Comparison of ENCODE assay signal across 7 cellular contexts in the genomic region with DNA sequence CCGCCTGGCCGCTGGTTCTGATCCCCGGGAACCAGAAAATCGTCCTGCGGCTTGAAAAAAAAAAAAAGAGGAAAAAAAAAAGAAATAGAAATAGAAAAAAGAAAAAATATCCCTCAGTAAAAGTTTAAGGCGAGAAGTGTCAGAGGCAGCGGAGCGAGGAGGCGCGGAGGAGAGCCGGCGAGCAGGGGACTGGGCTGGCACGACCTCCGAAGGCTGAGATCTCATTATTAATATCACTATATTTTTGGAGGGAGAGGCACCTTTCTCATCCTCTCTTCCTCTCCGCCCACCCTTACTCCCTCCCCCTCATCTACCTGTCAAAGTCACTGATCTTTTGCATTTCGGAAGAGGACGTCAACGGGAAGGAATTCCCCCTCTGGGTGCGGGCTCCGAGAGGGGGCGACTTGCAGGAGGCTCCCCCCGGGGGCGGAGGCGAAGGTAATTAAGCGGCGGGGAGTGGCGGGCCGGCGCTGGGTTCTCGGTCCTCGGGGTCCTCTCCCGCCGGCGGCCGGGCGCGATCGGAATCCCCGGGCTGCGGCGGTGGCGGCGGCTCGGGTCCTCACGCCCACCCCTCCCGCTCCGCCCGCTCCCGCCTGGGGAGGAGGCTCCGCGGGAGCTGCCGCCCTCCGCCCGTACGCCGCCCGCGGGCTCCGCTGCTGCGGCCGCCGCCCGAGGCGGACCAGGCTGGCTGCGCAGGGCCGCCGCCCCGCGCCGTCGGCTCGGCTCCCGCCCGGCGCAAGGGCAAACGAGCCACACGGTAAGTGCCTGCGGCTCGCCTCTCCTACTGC. TPM values are rescaled to one million over a fixed set of nuclear protein-coding genes. Genes with fewer than 3 reads are reported as not detected.
A peak's percentile ranks its signal among the peaks of the same experiment; 100 is the strongest.
DNase-seq lines count a peak whose midpoint lies in the region; ATAC-seq, FAIRE-seq and TF ChIP-seq lines count a peak whose summit lies in the region.

A gene (plus strand): TSS at position 337 of the 788 bp plus-strand sequence.

- no peaks in the 10 kb centered on the region for H3K9me1 ChIP-seq in endothelial cell of umbilical vein (replicated peaks; ENCODE audit: control insufficient read depth, extremely low read depth, insufficient read depth, low read length)

- peak; percentile 75 for DNase-seq in GM13976 (ENCODE audit: low spot score)
- DNase-seq in T1000 (lab: John Stamatoyannopoulos, UW) = peak; percentile 26
- DNase-seq in endothelial cell of umbilical vein (ENCODE audit: low read depth, low spot score) = no peak
- peak in 1 of 3 donors; percentile 18 for DNase-seq in mucosa of descending colon
- DNase-seq in urothelium cell line (ENCODE audit: low spot score) = peak; percentile 9
- DNase-seq in superior temporal gyrus (ENCODE audit: extremely low spot score) = no peak

- in situ Hi-C loops in GM13976 (cut with MboI; ENCODE audit: low sequenced_read_pairs, unreplicated experiment) = no loop called here

- TF ChIP-seq CTCF in GM13976 (IDR thresholded peaks at IDR 0.05; ENCODE audit: borderline replicate concordance, control extremely low read depth, extremely low read depth, insufficient read depth, missing control alignments) = no peak
- no peak for TF ChIP-seq CTCF in endothelial cell of umbilical vein (IDR thresholded peaks at IDR 0.05; ENCODE audit: extremely low read depth in 1 of 2, insufficient read depth in 1 of 2, low read depth in 1 of 2, low read length in 2 of 2)
- no peak for TF ChIP-seq CTCF in mucosa of descending colon (IDR thresholded peaks at IDR 0.05)

- peaks cover 17 to 19% of the 10 kb centered on the region in 2 experiments for H3K27me3 ChIP-seq in endothelial cell of umbilical vein (ENCODE audit: control insufficient read depth in 2 of 2, insufficient read depth in 2 of 2, low read length in 2 of 2)

- intact Hi-C loops in endothelial cell of umbilical vein (cut with micrococcal nuclease) = loop anchor here (1.0 kb wide), 1 partner anchor 84 kb away; no protein-coding TSS in a partner anchor
- intact Hi-C loops in mucosa of descending colon (cut with DNase I, micrococcal nuclease) = no loop called here

- dilution Hi-C loops in endothelial cell of umbilical vein (cut with MboI; ENCODE audit: extremely low pct_ligation_motif_present, low sequenced_read_pairs) = no loop called here

- H3K27ac ChIP-seq in endothelial cell of umbilical vein (ENCODE audit: insufficient read depth, low read depth, low read length) = no peak within 1 kb of the TSS

- peak within 1 kb of the TSS; percentile 26 for H2AFZ ChIP-seq in endothelial cell of umbilical vein (ENCODE audit: low read depth, low read length)

- ATAC-seq in HG02884 (IDR thresholded peaks at IDR 0.05; ENCODE audit: unreplicated experiment) (peak; percentile 41), mucosa of descending colon (peak; percentile 71)

- H3K9me3 ChIP-seq in endothelial cell of umbilical vein (replicated peaks; ENCODE audit: control insufficient read depth, insufficient read depth, low read length) (no peaks in the 10 kb centered on the region), mucosa of descending colon (no peaks in the 10 kb centered on the region)

- no TSS peak for BruUV-seq in endothelial cell of umbilical vein (replicated peaks; lab: Mats Ljungman, UMichigan)

- H3K4me2 ChIP-seq in endothelial cell of umbilical vein (ENCODE audit: insufficient read depth, low read length) = peak within 1 kb of the TSS; percentile 56

- CTCF ChIA-PET in endothelial cell of umbilical vein (lab: Charles Lee) = interaction anchor here (0.7 kb wide), 1 partner anchor 70 kb away, joined by 3 read pairs; no protein-coding TSS in a partner anchor

- POLR2A ChIA-PET in endothelial cell of umbilical vein (lab: Charles Lee) = no interaction called here

- H3K4me3 ChIP-seq in endothelial cell of umbilical vein (replicated peaks in 1 of 3; ENCODE audit: insufficient read depth in 1 of 3, low read depth in 1 of 3, low read length in 3 of 3) (peak within 1 kb of the TSS; percentile 7 to 33 (median 21)), mucosa of descending colon (no peak within 1 kb of the TSS)

- H3K36me3 ChIP-seq in endothelial cell of umbilical vein (ENCODE audit: control insufficient read depth in 2 of 2, extremely low read depth in 1 of 2, insufficient read depth in 2 of 2, low read length in 2 of 2) (no peaks in the 10 kb centered on the region), mucosa of descending colon (ENCODE audit: low read depth) (no peaks in the 10 kb centered on the region)

- no peak within 1 kb of the TSS for H3K9ac ChIP-seq in endothelial cell of umbilical vein (replicated peaks; ENCODE audit: extremely low read depth, insufficient read depth, low read length)

- no peaks in the 10 kb centered on the region for H3K79me2 ChIP-seq in endothelial cell of umbilical vein (ENCODE audit: control insufficient read depth, insufficient read depth, low read length)

- FAIRE-seq in endothelial cell of umbilical vein (lab: Jason Lieb, UNC) (no peak), urothelium cell line (lab: Jason Lieb, UNC) (no peak)

- H3K4me1 ChIP-seq in endothelial cell of umbilical vein (ENCODE audit: control insufficient read depth, extremely low read depth, insufficient read depth, low read length) (peaks cover 8% of the 10 kb centered on the region), mucosa of descending colon (ENCODE audit: low read depth) (peaks cover 17% of the 10 kb centered on the region)

- TF ChIP-seq POLR2A in endothelial cell of umbilical vein (IDR thresholded peaks at IDR 0.05; ENCODE audit: low read depth, low read length) = no peak

- H4K20me1 ChIP-seq in endothelial cell of umbilical vein (replicated peaks; ENCODE audit: control insufficient read depth, extremely low read depth, insufficient read depth, low read length) = no peaks in the 10 kb centered on the region

TF ChIP-seq in endothelial cell of umbilical vein, 7 proteins besides CTCF, POLR2A, EP300 and RAD21:
- TF ChIP-seq MYC (IDR thresholded peaks at IDR 0.05; ENCODE audit: low read depth, low read length) = no peak
- TF ChIP-seq EZH2 (IDR thresholded peaks at IDR 0.05; ENCODE audit: borderline replicate concordance, low read depth, low read length, severe bottlenecking) = peak; percentile 80

RNA-seq across cellular contexts. Expression of the gene that starts here (rescaled TPM):
- not detected in 2 replicates for total RNA-seq in endothelial cell of umbilical vein
- not detected in 2 replicates for polyA plus RNA-seq in endothelial cell of umbilical vein
- polyA plus RNA-seq in endothelial cell of umbilical vein (2011; cell fraction: cytosol; rRNA removed) = not detected in 2 replicates
- polyA plus RNA-seq in endothelial cell of umbilical vein (2011; cell fraction: nucleus; rRNA removed) = not detected in 2 replicates
- 0.14 and 0.19 TPM in 2 replicates for polyA plus RNA-seq in endothelial cell of umbilical vein (2012)
- polyA minus RNA-seq in endothelial cell of umbilical vein = not detected in 2 replicates
- polyA minus RNA-seq in endothelial cell of umbilical vein (2011; cell fraction: cytosol; rRNA and poly(A)+ RNA removed) = not detected
- not detected in 2 replicates for polyA minus RNA-seq in endothelial cell of umbilical vein (2011; cell fraction: nucleus; rRNA and poly(A)+ RNA removed)
- total RNA-seq in mucosa of descending colon = 1 to 10 TPM in 2 of 3 donors, under 1 TPM in 1; 0.23 to 2.5 (median 1.3) TPM

Comparison
In these comparisons a context has a peak if more than half of its experiments do, and no peak if none do; other contexts are left out.
1. DNase-seq: peak in GM13976 (single experiment), T1000 (single experiment) and urothelium cell line (single experiment); none in endothelial cell of umbilical vein (single experiment) and superior temporal gyrus (single experiment).